Comparison of ENCODE assay signal across 2 cellular contexts in the genomic region with DNA sequence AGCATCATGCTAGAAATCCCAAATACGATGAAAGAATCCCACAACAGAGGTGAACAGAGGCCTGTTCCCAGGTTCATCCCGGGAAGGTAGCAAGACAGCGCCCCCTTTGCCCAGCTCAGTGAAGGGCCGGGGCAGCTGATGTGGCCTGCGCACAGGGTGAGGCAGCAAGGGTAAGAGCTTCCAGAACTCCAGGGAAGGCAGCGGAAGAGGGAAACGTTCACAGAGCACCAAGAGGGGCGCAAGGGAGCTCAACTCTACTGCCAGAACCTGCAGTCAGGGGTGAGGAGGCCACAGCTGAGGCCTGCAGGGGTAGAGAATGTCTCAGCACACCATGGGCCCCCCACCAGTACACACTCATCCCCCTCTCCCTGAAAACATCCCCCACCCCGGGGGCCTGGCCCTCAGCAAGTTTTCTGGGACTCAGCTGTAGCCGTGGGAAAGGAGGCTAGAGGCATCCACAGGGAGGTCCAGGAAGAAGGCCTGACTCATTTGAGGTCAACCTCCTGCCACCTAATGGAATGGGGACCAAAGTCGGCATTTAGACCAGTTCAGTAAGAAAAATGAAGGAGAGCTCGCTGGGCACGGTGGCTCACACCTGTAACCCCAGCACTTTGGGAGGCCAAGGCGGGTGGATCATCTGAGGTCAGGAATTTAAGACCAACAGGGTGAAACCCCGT.
A peak's percentile ranks its signal among the peaks of the same experiment; 100 is the strongest.
TF ChIP-seq lines count a peak whose summit lies in the region.

No MANE protein-coding gene starts in this region.

TF ChIP-seq in IMR-90, 13 proteins besides CTCF, POLR2A, EP300 and RAD21:
- TF ChIP-seq MAFK (IDR thresholded peaks at IDR 0.05; ENCODE audit: low read depth, low read length), result no peak
- TF ChIP-seq CEBPB (IDR thresholded peaks at IDR 0.05; ENCODE audit: low read depth, low read length), result no peak
- no peak for TF ChIP-seq FOS (IDR thresholded peaks at IDR 0.05; ENCODE audit: low read depth, low read length)
- no peak for TF ChIP-seq SMC3 (IDR thresholded peaks at IDR 0.05; ENCODE audit: low read depth, low read length)
- no peak for TF ChIP-seq MAZ (IDR thresholded peaks at IDR 0.05; ENCODE audit: borderline replicate concordance, low read depth, low read length)
- no peak for TF ChIP-seq CHD1 (IDR thresholded peaks at IDR 0.05; ENCODE audit: low read depth, low read length)
- no peak for TF ChIP-seq NFE2L2 (IDR thresholded peaks at IDR 0.05; ENCODE audit: low read depth, low read length)
- no peak for TF ChIP-seq BHLHE40 (IDR thresholded peaks at IDR 0.05; ENCODE audit: low read depth, low read length)
- TF ChIP-seq, protein P1, sequence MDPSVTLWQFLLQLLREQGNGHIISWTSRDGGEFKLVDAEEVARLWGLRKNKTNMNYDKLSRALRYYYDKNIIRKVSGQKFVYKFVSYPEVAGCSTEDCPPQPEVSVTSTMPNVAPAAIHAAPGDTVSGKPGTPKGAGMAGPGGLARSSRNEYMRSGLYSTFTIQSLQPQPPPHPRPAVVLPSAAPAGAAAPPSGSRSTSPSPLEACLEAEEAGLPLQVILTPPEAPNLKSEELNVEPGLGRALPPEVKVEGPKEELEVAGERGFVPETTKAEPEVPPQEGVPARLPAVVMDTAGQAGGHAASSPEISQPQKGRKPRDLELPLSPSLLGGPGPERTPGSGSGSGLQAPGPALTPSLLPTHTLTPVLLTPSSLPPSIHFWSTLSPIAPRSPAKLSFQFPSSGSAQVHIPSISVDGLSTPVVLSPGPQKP (IDR thresholded peaks at IDR 0.05; ENCODE audit: borderline replicate concordance, low read depth, low read length), result no peak
- TF ChIP-seq, protein P2, sequence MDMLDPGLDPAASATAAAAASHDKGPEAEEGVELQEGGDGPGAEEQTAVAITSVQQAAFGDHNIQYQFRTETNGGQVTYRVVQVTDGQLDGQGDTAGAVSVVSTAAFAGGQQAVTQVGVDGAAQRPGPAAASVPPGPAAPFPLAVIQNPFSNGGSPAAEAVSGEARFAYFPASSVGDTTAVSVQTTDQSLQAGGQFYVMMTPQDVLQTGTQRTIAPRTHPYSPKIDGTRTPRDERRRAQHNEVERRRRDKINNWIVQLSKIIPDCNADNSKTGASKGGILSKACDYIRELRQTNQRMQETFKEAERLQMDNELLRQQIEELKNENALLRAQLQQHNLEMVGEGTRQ (IDR thresholded peaks at IDR 0.05; ENCODE audit: low read depth, low read length), result no peak
- TF ChIP-seq RCOR1 (IDR thresholded peaks at IDR 0.05; ENCODE audit: insufficient replicate concordance, low read length), result no peak
- TF ChIP-seq RFX5 (IDR thresholded peaks at IDR 0.05; ENCODE audit: low read depth, low read length), result no peak
- TF ChIP-seq MXI1 (IDR thresholded peaks at IDR 0.05; ENCODE audit: borderline replicate concordance, low read depth, low read length), result no peak

TF ChIP-seq in K562, 482 proteins besides CTCF, POLR2A, EP300 and RAD21:
- TF ChIP-seq TOE1 (IDR thresholded peaks at IDR 0.05; ENCODE audit: borderline replicate concordance), result no peak
- no peak for TF ChIP-seq TOE1 (CRISPR knock-in tag; IDR thresholded peaks at IDR 0.05; ENCODE audit: borderline replicate concordance, low read depth)
- TF ChIP-seq SMC3 (conservative IDR thresholded peaks at IDR 0.05; ENCODE audit: insufficient read depth, low read depth, low read length), result 0 out of 2 replicates have a peak, but pooled peaks have one; percentile 14
- TF ChIP-seq, protein P3, sequence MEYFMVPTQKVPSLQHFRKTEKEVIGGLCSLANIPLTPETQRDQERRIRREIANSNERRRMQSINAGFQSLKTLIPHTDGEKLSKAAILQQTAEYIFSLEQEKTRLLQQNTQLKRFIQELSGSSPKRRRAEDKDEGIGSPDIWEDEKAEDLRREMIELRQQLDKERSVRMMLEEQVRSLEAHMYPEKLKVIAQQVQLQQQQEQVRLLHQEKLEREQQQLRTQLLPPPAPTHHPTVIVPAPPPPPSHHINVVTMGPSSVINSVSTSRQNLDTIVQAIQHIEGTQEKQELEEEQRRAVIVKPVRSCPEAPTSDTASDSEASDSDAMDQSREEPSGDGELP (CRISPR knock-in tag; IDR thresholded peaks at IDR 0.05; ENCODE audit: borderline replicate concordance), result peak; percentile 46; the same call in 1 of the 2 replicates
- no peak for TF ChIP-seq ZNF431 (CRISPR knock-in tag; IDR thresholded peaks at IDR 0.05)
